In genomic region chr5:157859227-157859575, GRCh38 we compare ENCODE assay signal across 8 cellular contexts. TPM values are rescaled to one million over a fixed set of nuclear protein-coding genes. Genes with fewer than 3 reads are reported as not detected.
DNase-seq lines count a peak whose midpoint lies in the region; ATAC-seq and TF ChIP-seq lines count a peak whose summit lies in the region.

No MANE protein-coding gene starts in this region.

- H3K27me3 Mint-ChIP-seq in activated CD4-positive, alpha-beta memory T cell treated with anti-CD3 and anti-CD28 coated beads, Interleukin-2, amount 10 ng/mL, durations not matched to agents 7 days and 5 days = no peaks in the 10 kb centered on the region

- peak overlapping the region; percentile 98 for H3K4me3 ChIP-seq in HFF-Myc (replicated peaks; ENCODE audit: low read depth, low read length)
- peak overlapping the region; percentile 96 for H3K4me3 ChIP-seq in right cardiac atrium (ENCODE audit: low read length)
- H3K4me3 ChIP-seq in smooth muscle cell = peak overlapping the region; percentile 86
- H3K4me3 ChIP-seq in mesendoderm (ENCODE audit: low read length) = no peak overlapping the region

- TF ChIP-seq CTCF in HFF-Myc (IDR thresholded peaks at IDR 0.05; ENCODE audit: low read depth, low read length, missing control alignments) = no peak
- no peak for TF ChIP-seq CTCF in smooth muscle cell (IDR thresholded peaks at IDR 0.05; ENCODE audit: borderline replicate concordance, insufficient read depth, poor library complexity, severe bottlenecking)

- DNase-seq in HFF-Myc (ENCODE audit: extremely low read depth, low read depth) (no peak), right cardiac atrium (no peak), smooth muscle cell (lab: John Stamatoyannopoulos, UW; ENCODE audit: unreplicated experiment) (no peak), mesendoderm (no peak), iPS-NIHi7 (ENCODE audit: extremely low spot score) (no peak)
- no peak for DNase-seq in activated CD4-positive, alpha-beta memory T cell treated with anti-CD3 and anti-CD28 coated beads, Interleukin-2, amount 10 ng/mL, durations not matched to agents 7 days and 5 days

- H3K9me3 Mint-ChIP-seq in activated CD4-positive, alpha-beta memory T cell treated with anti-CD3 and anti-CD28 coated beads, Interleukin-2, amount 10 ng/mL, durations not matched to agents 7 days and 5 days = no peaks in the 10 kb centered on the region

- no peak overlapping the region for H3K4ac ChIP-seq in mesendoderm (ENCODE audit: low read depth, low read length)

- peaks cover 61% of the 10 kb centered on the region for H3K4me1 Mint-ChIP-seq in activated CD4-positive, alpha-beta memory T cell treated with anti-CD3 and anti-CD28 coated beads, Interleukin-2, amount 10 ng/mL, durations not matched to agents 7 days and 5 days

- H3K4me2 ChIP-seq in smooth muscle cell (peak overlapping the region; percentile 90), mesendoderm (ENCODE audit: low read length) (no peak overlapping the region)

- peaks cover 4% of the 10 kb centered on the region for H3K79me1 ChIP-seq in mesendoderm (ENCODE audit: low read length)

- peak overlapping the region; percentile 90 for H3K4me3 Mint-ChIP-seq in activated CD4-positive, alpha-beta memory T cell treated with anti-CD3 and anti-CD28 coated beads, Interleukin-2, amount 10 ng/mL, durations not matched to agents 7 days and 5 days

- no peaks in the 10 kb centered on the region for H3K4me1 ChIP-seq in right cardiac atrium (ENCODE audit: control insufficient read depth, insufficient read depth, low read length)
- peaks cover 9% of the 10 kb centered on the region for H3K4me1 ChIP-seq in smooth muscle cell (ENCODE audit: low read depth)
- peaks cover 2% of the 10 kb centered on the region for H3K4me1 ChIP-seq in mesendoderm (ENCODE audit: control insufficient read depth, low read depth, low read length)

- peak overlapping the region; percentile 94 for H3K9ac ChIP-seq in smooth muscle cell (ENCODE audit: low read depth)
- H3K9ac ChIP-seq in mesendoderm (ENCODE audit: low read length) = no peak overlapping the region

- no peak overlapping the region for H4K8ac ChIP-seq in mesendoderm (ENCODE audit: low read depth, low read length)

- peaks cover 43% of the 10 kb centered on the region for H4K20me1 ChIP-seq in smooth muscle cell (ENCODE audit: low read depth)

- no peak overlapping the region for H3K18ac ChIP-seq in mesendoderm (ENCODE audit: low read length)

- H3K79me2 ChIP-seq in smooth muscle cell (ENCODE audit: low read depth) = peaks cover 50% of the 10 kb centered on the region
- peaks cover 32% of the 10 kb centered on the region for H3K79me2 ChIP-seq in mesendoderm (ENCODE audit: control insufficient read depth, insufficient read depth, low read length)

- H3K23ac ChIP-seq in mesendoderm (ENCODE audit: low read length) = no peak overlapping the region

- H3K27me3 ChIP-seq in right cardiac atrium (ENCODE audit: control insufficient read depth, insufficient read depth) (no peaks in the 10 kb centered on the region), smooth muscle cell (ENCODE audit: low read depth) (no peaks in the 10 kb centered on the region), mesendoderm (ENCODE audit: insufficient read depth, low read length, poor library complexity) (no peaks in the 10 kb centered on the region)

- H3K36me3 ChIP-seq in smooth muscle cell (ENCODE audit: low read depth) (no peaks in the 10 kb centered on the region), mesendoderm (ENCODE audit: control insufficient read depth, insufficient read depth, low read length) (no peaks in the 10 kb centered on the region)

- H3K9me3 ChIP-seq in right cardiac atrium (ENCODE audit: control insufficient read depth, low read length) = no peaks in the 10 kb centered on the region
- H3K9me3 ChIP-seq in smooth muscle cell (replicated peaks; ENCODE audit: low read depth) = no peaks in the 10 kb centered on the region

- H2AK5ac ChIP-seq in mesendoderm (ENCODE audit: low read length) = no peak overlapping the region

- no peak overlapping the region for H3K56ac ChIP-seq in mesendoderm (ENCODE audit: low read length)

- CTCF ChIA-PET in activated CD4-positive, alpha-beta memory T cell treated with anti-CD3 and anti-CD28 coated beads, Interleukin-2, amount 10 ng/mL, durations not matched to agents 7 days and 5 days (lab: Charles Lee) = interaction anchor here (0.6 to 1.7 kb wide), 5 partner anchors 34 to 1298 kb away, joined by 3 to 7 read pairs (median 4); partner anchors contain the start of gene LSM11

- H3F3A ChIP-seq in smooth muscle cell (ENCODE audit: low read depth) = no peaks in the 10 kb centered on the region

- WGBS in right cardiac atrium = 35% methylated on average over 10 of the region's 10 CpGs
- WGBS in smooth muscle cell (ENCODE audit: low lambda C conversion rate) = 36% methylated on average over 10 of the region's 10 CpGs
- no CpG with 5 or more reads among the region's 10 CpGs for WGBS in mesendoderm (ENCODE audit: extremely low coverage, insufficient coverage, low lambda C conversion rate)

- H2BK5ac ChIP-seq in mesendoderm (ENCODE audit: low read length) = no peak overlapping the region

- no peak overlapping the region for H3K27ac ChIP-seq in right cardiac atrium (ENCODE audit: low read length)
- H3K27ac ChIP-seq in smooth muscle cell (ENCODE audit: low read depth) = peak overlapping the region; percentile 71
- no peak overlapping the region for H3K27ac ChIP-seq in mesendoderm (ENCODE audit: low read depth, low read length)

- no peak overlapping the region for H4K5ac ChIP-seq in mesendoderm (ENCODE audit: low read length)

- peak overlapping the region; percentile 91 for H3K27ac Mint-ChIP-seq in activated CD4-positive, alpha-beta memory T cell treated with anti-CD3 and anti-CD28 coated beads, Interleukin-2, amount 10 ng/mL, durations not matched to agents 7 days and 5 days

- intact Hi-C loops in right cardiac atrium (cut with DNase I) = loop anchor here in 1 of 4 donors (5.0 kb wide), 1 partner anchor 58 kb away; no protein-coding TSS in a partner anchor

- no peak overlapping the region for H2BK15ac ChIP-seq in mesendoderm (replicated peaks; ENCODE audit: low read depth)

- peaks cover 12% of the 10 kb centered on the region for H3K36me3 Mint-ChIP-seq in activated CD4-positive, alpha-beta memory T cell treated with anti-CD3 and anti-CD28 coated beads, Interleukin-2, amount 10 ng/mL, durations not matched to agents 7 days and 5 days (ENCODE audit: low read depth)

- ATAC-seq in right cardiac atrium = no peak
- no peak for ATAC-seq in HG03342 (IDR thresholded peaks at IDR 0.05; ENCODE audit: unreplicated experiment)
- ATAC-seq in GM21717 (IDR thresholded peaks at IDR 0.05; ENCODE audit: unreplicated experiment) = no peak

- POLR2A ChIA-PET in activated CD4-positive, alpha-beta memory T cell treated with anti-CD3 and anti-CD28 coated beads, Interleukin-2, amount 10 ng/mL, durations not matched to agents 7 days and 5 days (lab: Charles Lee) = interaction anchor here (0.9 to 1.1 kb wide), 2 partner anchors 39 to 90 kb away, joined by 3 to 5 read pairs; no protein-coding TSS in a partner anchor

- H2BK120ac ChIP-seq in mesendoderm (ENCODE audit: low read depth, low read length) = no peak overlapping the region

- peak overlapping the region; percentile 91 for H2AFZ ChIP-seq in smooth muscle cell (ENCODE audit: low read depth)

RNA-seq across cellular contexts. Expression of gene CLINT1, which starts 0.3 kb away (rescaled TPM):
- total RNA-seq in activated CD4-positive, alpha-beta memory T cell treated with anti-CD3 and anti-CD28 coated beads, Interleukin-2, amount 10 ng/mL, durations not matched to agents 7 days and 5 days = 10 to 100 TPM; 64.9 to 68.6 TPM
- total RNA-seq in right cardiac atrium (10 to 100 TPM; 58.6 to 77.0 (median 61.2) TPM), smooth muscle cell (83.9 and 102 TPM in 2 replicates)
- polyA plus RNA-seq in right cardiac atrium (27.0 TPM), smooth muscle cell (61.4 and 63.5 TPM in 2 replicates)
- 91.6 TPM for polyA plus RNA-seq in mesendoderm (2013, experiment 1 of 2)
- polyA plus RNA-seq in mesendoderm (2013, experiment 2 of 2) = 89.6 TPM
